37 cellular contexts compared by ENCODE assay signal in genomic region chr6:39040080-39040673, GRCh38. TPM values are rescaled to one million over a fixed set of nuclear protein-coding genes. Genes with fewer than 3 reads are reported as not detected.
"Had no signal": no experiment of that assay in that cellular context is flagged by ENCODE, and none has a peak within 500 bp of the region (broad histone marks: within the 10 kb centered on the region; RNA-seq: fewer than 3 reads in every experiment).

No MANE protein-coding gene starts in this region.

- DNase-seq: activated CD4-positive, alpha-beta T cell treated with anti-CD3 and anti-CD28 coated beads for 1 hour; activated CD4-positive, alpha-beta T cell treated with anti-CD3 and anti-CD28 coated beads, Interleukin-2, amount 50 U/mL, for 1 hour; activated CD8-positive, alpha-beta T cell treated with anti-CD3 and anti-CD28 coated beads for 36 hours; activated naive CD4-positive, alpha-beta T cell treated with Interleukin-2 at 50 U/mL for 16 hours; activated naive CD8-positive, alpha-beta T cell treated with anti-CD3 and anti-CD28 coated beads, Interleukin-2, amount 10 ng/mL, durations not matched to agents 7 days and 5 days; activated T-cell treated with anti-CD3 and anti-CD28 coated beads, Interleukin-2, amount 50 U/mL, for 48 hours; amniotic stem cell; brain microvascular endothelial cell; dorsolateral prefrontal cortex; endodermal cell; foreskin fibroblast; heart left ventricle; hypothalamus; immature natural killer cell; left lung; lower lobe of right lung; mesendoderm; nephron progenitor cell; ovary; retina; stimulated activated CD4-positive, alpha-beta T cell treated with anti-CD3 and anti-CD28 coated beads, Interleukin-12 subunit alpha, Interleukin-12 subunit beta, amount 100 ng/mL, for 4 hours; stimulated activated CD4-positive, alpha-beta T cell treated with anti-CD3 and anti-CD28 coated beads, Interleukin-4, amount 100 ng/mL, for 1 hour; T-helper 2 cell; uterus had no signal

- H3K9me3 Mint-ChIP-seq: activated CD8-positive, alpha-beta T cell treated with anti-CD3 and anti-CD28 coated beads for 36 hours; activated naive CD8-positive, alpha-beta T cell treated with anti-CD3 and anti-CD28 coated beads, Interleukin-2, amount 10 ng/mL, durations not matched to agents 7 days and 5 days; activated T-helper 2 cell treated with anti-CD3 and anti-CD28 coated beads, Interferon-gamma antibody, Interleukin-2, Interleukin-4, amounts not matched to agents 10 μg/mL and 5 μg/mL and 100 μg/mL, durations not matched to agents 14 hours and 24 hours and 36 hours; endodermal cell; immature natural killer cell; nephron progenitor cell; stimulated activated effector memory CD8-positive, alpha-beta T cell treated with anti-CD3 and anti-CD28 coated beads, Interleukin-12 subunit alpha, Interleukin-12 subunit beta, amount 100 ng/mL, for 72 hours; stimulated activated naive CD8-positive, alpha-beta T cell treated with anti-CD3 and anti-CD28 coated beads, Interleukin-15, Interleukin-2, amounts not matched to agents 100 ng/mL and 50 ng/mL, for 24 hours; type B pancreatic cell; WTC11 had no signal

- H3K9me3 ChIP-seq: heart left ventricle, left lung, lower lobe of right lung, neutrophil, prostate gland, thoracic aorta, uterus had no signal

- H3K27ac Mint-ChIP-seq: activated CD8-positive, alpha-beta T cell treated with anti-CD3 and anti-CD28 coated beads for 36 hours; activated T-helper 2 cell treated with anti-CD3 and anti-CD28 coated beads, Interferon-gamma antibody, Interleukin-2, Interleukin-4, amounts not matched to agents 10 μg/mL and 5 μg/mL and 100 μg/mL, durations not matched to agents 14 hours and 24 hours and 36 hours; endodermal cell; nephron progenitor cell; stimulated activated effector memory CD8-positive, alpha-beta T cell treated with anti-CD3 and anti-CD28 coated beads, Interleukin-12 subunit alpha, Interleukin-12 subunit beta, amount 100 ng/mL, for 72 hours; stimulated activated naive CD8-positive, alpha-beta T cell treated with anti-CD3 and anti-CD28 coated beads, Interleukin-15, Interleukin-2, amounts not matched to agents 100 ng/mL and 50 ng/mL, for 24 hours; type B pancreatic cell; WTC11 had no signal

- H3K36me3 ChIP-seq: brain microvascular endothelial cell, heart left ventricle, left lung, lower lobe of right lung, neutrophil, ovary, prostate gland, thoracic aorta, uterus had no signal

- H3K4me1 Mint-ChIP-seq: stimulated activated effector memory CD8-positive, alpha-beta T cell treated with anti-CD3 and anti-CD28 coated beads, Interleukin-12 subunit alpha, Interleukin-12 subunit beta, amount 100 ng/mL, for 72 hours had no signal

- H3K27ac ChIP-seq: brain microvascular endothelial cell, coronary artery, dorsolateral prefrontal cortex, heart left ventricle, left lung, lower lobe of right lung, neutrophil, ovary, prostate gland, skin epidermis, thoracic aorta, uterus had no signal

- H3K4me3 Mint-ChIP-seq: activated CD8-positive, alpha-beta T cell treated with anti-CD3 and anti-CD28 coated beads for 36 hours; activated naive CD8-positive, alpha-beta T cell treated with anti-CD3 and anti-CD28 coated beads, Interleukin-2, amount 10 ng/mL, durations not matched to agents 7 days and 5 days; endodermal cell; nephron progenitor cell; stimulated activated effector memory CD8-positive, alpha-beta T cell treated with anti-CD3 and anti-CD28 coated beads, Interleukin-12 subunit alpha, Interleukin-12 subunit beta, amount 100 ng/mL, for 72 hours; stimulated activated naive CD8-positive, alpha-beta T cell treated with anti-CD3 and anti-CD28 coated beads, Interleukin-15, Interleukin-2, amounts not matched to agents 100 ng/mL and 50 ng/mL, for 24 hours; type B pancreatic cell; WTC11 had no signal

- H3K36me3 Mint-ChIP-seq: activated naive CD8-positive, alpha-beta T cell treated with anti-CD3 and anti-CD28 coated beads, Interleukin-2, amount 10 ng/mL, durations not matched to agents 7 days and 5 days; immature natural killer cell; stimulated activated effector memory CD8-positive, alpha-beta T cell treated with anti-CD3 and anti-CD28 coated beads, Interleukin-12 subunit alpha, Interleukin-12 subunit beta, amount 100 ng/mL, for 72 hours; type B pancreatic cell; WTC11 had no signal

- H3K4me1 ChIP-seq: left lung, lower lobe of right lung, prostate gland, uterus had no signal

- ATAC-seq: activated CD8-positive, alpha-beta T cell treated with anti-CD3 and anti-CD28 coated beads for 36 hours; esophagus mucosa; heart left ventricle; left lung; lower lobe of right lung; sciatic nerve; stimulated activated effector memory CD8-positive, alpha-beta T cell treated with anti-CD3 and anti-CD28 coated beads, Interleukin-12 subunit alpha, Interleukin-12 subunit beta, amount 100 ng/mL, for 72 hours; WTC11 had no signal

- FAIRE-seq: astrocyte had no signal

- H3K4me3 ChIP-seq: coronary artery, dorsolateral prefrontal cortex, heart left ventricle, left lung, lower lobe of right lung, ovary, prostate gland, skin epidermis, thoracic aorta, uterus had no signal

- H3K27me3 ChIP-seq: ovary, uterus had no signal

RNA-seq across cellular contexts. Expression of gene GLP1R, which starts 8.4 kb away (rescaled TPM):
- total RNA-seq: activated naive CD8-positive, alpha-beta T cell treated with anti-CD3 and anti-CD28 coated beads, Interleukin-2, amount 10 ng/mL, durations not matched to agents 7 days and 5 days; astrocyte; ovary; thoracic aorta had no signal
